ENCODE assay signal across 8 cellular contexts in genomic region chr4:83981156-83981555, GRCh38.
"Had no signal": no experiment of that assay in that cellular context is flagged by ENCODE, and none has a peak within 500 bp of the region (broad histone marks: within the 10 kb centered on the region; RNA-seq: fewer than 3 reads in every experiment).

No MANE protein-coding gene starts in this region.

- H3K4me3 ChIP-seq: GM12878 had no signal

- FAIRE-seq: G401.6, GM12878, GM12891, GM12892, GM18507, GM19239 had no signal

- DNase-seq: GDM1, GF-D8 had no signal

- ATAC-seq: GM12878 had no signal
